1 cellular context compared by ENCODE assay signal in the genomic region with DNA sequence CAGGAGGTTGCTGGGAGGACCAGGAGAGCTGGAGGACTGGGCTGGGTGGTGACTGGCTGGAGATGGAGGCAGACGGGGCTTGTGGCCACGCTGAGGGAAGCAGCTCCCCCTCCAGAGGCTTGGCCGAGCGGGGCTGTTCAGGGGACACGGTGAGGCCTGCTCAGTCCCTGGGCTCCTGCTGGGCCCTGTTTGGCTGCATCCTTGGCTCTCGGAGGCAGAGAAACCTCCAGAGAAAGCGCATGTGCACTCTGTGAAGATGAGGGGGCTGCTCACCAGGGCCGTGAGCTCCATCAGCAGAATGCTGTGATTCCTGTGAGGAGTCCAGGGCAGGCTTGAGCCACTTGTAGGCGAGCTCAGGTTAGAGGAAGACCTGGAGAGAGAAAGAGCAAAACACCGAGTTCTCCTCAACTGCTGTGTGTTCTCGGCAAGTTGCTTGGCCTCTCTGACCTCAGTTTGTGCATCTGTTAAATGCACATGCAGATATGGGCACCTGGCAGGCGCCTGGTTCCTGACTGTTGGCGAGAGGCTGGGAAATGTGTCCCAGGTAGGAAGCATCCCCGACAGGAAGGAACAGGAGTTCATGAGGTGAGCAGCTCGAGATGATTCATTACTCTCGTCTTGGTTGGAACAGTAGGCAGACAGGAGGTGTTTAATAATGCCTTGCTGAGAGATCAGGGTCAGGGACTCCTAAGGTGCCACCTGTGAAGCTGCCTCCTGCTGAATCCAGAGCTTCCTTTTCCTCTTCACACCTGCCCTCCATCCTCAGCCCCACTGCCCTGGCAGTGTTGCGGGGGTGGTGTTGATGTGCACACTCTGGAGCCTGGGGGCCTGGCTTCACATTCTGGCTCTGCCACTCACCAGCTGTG.
TF ChIP-seq lines count a peak whose summit lies in the region.

No MANE protein-coding gene starts in this region.

TF ChIP-seq in GM23338, 12 proteins besides CTCF, POLR2A, EP300 and RAD21 (continued from another document):
- TF ChIP-seq, protein P1, sequence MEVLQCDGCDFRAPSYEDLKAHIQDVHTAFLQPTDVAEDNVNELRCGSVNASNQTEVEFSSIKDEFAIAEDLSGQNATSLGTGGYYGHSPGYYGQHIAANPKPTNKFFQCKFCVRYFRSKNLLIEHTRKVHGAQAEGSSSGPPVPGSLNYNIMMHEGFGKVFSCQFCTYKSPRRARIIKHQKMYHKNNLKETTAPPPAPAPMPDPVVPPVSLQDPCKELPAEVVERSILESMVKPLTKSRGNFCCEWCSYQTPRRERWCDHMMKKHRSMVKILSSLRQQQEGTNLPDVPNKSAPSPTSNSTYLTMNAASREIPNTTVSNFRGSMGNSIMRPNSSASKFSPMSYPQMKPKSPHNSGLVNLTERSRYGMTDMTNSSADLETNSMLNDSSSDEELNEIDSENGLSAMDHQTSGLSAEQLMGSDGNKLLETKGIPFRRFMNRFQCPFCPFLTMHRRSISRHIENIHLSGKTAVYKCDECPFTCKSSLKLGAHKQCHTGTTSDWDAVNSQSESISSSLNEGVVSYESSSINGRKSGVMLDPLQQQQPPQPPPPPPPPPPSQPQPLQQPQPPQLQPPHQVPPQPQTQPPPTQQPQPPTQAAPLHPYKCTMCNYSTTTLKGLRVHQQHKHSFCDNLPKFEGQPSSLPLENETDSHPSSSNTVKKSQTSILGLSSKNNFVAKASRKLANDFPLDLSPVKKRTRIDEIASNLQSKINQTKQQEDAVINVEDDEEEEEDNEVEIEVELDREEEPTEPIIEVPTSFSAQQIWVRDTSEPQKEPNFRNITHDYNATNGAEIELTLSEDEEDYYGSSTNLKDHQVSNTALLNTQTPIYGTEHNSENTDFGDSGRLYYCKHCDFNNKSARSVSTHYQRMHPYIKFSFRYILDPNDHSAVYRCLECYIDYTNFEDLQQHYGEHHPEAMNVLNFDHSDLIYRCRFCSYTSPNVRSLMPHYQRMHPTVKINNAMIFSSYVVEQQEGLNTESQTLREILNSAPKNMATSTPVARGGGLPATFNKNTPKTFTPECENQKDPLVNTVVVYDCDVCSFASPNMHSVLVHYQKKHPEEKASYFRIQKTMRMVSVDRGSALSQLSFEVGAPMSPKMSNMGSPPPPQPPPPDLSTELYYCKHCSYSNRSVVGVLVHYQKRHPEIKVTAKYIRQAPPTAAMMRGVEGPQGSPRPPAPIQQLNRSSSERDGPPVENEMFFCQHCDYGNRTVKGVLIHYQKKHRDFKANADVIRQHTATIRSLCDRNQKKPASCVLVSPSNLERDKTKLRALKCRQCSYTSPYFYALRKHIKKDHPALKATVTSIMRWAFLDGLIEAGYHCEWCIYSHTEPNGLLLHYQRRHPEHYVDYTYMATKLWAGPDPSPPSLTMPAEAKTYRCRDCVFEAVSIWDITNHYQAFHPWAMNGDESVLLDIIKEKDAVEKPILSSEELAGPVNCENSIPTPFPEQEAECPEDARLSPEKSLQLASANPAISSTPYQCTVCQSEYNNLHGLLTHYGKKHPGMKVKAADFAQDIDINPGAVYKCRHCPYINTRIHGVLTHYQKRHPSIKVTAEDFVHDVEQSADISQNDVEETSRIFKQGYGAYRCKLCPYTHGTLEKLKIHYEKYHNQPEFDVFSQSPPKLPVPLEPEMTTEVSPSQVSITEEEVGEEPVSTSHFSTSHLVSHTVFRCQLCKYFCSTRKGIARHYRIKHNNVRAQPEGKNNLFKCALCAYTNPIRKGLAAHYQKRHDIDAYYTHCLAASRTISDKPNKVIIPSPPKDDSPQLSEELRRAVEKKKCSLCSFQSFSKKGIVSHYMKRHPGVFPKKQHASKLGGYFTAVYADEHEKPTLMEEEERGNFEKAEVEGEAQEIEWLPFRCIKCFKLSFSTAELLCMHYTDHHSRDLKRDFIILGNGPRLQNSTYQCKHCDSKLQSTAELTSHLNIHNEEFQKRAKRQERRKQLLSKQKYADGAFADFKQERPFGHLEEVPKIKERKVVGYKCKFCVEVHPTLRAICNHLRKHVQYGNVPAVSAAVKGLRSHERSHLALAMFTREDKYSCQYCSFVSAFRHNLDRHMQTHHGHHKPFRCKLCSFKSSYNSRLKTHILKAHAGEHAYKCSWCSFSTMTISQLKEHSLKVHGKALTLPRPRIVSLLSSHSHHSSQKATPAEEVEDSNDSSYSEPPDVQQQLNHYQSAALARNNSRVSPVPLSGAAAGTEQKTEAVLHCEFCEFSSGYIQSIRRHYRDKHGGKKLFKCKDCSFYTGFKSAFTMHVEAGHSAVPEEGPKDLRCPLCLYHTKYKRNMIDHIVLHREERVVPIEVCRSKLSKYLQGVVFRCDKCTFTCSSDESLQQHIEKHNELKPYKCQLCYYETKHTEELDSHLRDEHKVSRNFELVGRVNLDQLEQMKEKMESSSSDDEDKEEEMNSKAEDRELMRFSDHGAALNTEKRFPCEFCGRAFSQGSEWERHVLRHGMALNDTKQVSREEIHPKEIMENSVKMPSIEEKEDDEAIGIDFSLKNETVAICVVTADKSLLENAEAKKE (CRISPR knock-in tag; IDR thresholded peaks at IDR 0.05): no peak
- TF ChIP-seq EZH2phosphoT487 (IDR thresholded peaks at IDR 0.05; ENCODE audit: unreplicated experiment) (no peak), CREB1 (CRISPR knock-in tag; IDR thresholded peaks at IDR 0.05; ENCODE audit: low read depth) (no peak), POLR2AphosphoS5 (IDR thresholded peaks at IDR 0.05; ENCODE audit: low read depth) (no peak), EZH2 (IDR thresholded peaks at IDR 0.05; ENCODE audit: low read depth, unreplicated experiment) (no peak)
- TF ChIP-seq, protein P2, sequence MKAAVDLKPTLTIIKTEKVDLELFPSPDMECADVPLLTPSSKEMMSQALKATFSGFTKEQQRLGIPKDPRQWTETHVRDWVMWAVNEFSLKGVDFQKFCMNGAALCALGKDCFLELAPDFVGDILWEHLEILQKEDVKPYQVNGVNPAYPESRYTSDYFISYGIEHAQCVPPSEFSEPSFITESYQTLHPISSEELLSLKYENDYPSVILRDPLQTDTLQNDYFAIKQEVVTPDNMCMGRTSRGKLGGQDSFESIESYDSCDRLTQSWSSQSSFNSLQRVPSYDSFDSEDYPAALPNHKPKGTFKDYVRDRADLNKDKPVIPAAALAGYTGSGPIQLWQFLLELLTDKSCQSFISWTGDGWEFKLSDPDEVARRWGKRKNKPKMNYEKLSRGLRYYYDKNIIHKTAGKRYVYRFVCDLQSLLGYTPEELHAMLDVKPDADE (IDR thresholded peaks at IDR 0.05): no peak
- TF ChIP-seq, protein P3, sequence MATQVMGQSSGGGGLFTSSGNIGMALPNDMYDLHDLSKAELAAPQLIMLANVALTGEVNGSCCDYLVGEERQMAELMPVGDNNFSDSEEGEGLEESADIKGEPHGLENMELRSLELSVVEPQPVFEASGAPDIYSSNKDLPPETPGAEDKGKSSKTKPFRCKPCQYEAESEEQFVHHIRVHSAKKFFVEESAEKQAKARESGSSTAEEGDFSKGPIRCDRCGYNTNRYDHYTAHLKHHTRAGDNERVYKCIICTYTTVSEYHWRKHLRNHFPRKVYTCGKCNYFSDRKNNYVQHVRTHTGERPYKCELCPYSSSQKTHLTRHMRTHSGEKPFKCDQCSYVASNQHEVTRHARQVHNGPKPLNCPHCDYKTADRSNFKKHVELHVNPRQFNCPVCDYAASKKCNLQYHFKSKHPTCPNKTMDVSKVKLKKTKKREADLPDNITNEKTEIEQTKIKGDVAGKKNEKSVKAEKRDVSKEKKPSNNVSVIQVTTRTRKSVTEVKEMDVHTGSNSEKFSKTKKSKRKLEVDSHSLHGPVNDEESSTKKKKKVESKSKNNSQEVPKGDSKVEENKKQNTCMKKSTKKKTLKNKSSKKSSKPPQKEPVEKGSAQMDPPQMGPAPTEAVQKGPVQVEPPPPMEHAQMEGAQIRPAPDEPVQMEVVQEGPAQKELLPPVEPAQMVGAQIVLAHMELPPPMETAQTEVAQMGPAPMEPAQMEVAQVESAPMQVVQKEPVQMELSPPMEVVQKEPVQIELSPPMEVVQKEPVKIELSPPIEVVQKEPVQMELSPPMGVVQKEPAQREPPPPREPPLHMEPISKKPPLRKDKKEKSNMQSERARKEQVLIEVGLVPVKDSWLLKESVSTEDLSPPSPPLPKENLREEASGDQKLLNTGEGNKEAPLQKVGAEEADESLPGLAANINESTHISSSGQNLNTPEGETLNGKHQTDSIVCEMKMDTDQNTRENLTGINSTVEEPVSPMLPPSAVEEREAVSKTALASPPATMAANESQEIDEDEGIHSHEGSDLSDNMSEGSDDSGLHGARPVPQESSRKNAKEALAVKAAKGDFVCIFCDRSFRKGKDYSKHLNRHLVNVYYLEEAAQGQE (IDR thresholded peaks at IDR 0.05; ENCODE audit: unreplicated experiment): no peak
